In the genomic region with DNA sequence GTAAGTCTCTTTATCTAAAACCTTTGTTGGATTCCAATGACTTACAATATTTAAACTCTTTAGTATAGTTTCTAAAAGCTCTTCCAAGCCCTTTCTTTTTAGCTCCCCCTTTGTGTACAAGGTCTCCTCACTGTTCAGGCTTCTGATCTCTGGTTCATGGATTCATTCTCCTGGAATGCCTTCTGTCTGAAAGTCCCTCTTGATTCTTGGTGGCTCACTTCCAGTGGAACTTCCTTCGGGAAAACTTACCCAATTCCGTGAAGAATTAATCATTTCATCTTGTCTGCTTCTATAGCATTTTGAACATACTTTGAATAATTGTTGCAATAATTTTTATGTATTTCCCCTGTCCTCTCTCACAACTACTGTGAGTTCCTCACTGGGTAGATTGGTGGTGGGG, we compare ENCODE assay signal across 22 cellular contexts. TPM values are rescaled to one million over a fixed set of nuclear protein-coding genes. Genes with fewer than 3 reads are reported as not detected.
DNase-seq lines count a peak whose midpoint lies in the region; ATAC-seq and TF ChIP-seq lines count a peak whose summit lies in the region.
"Had no signal": no experiment of that assay in that cellular context is flagged by ENCODE, and none has a peak within 500 bp of the region (broad histone marks: within the 10 kb centered on the region; RNA-seq: fewer than 3 reads in every experiment).

No MANE protein-coding gene starts in this region.

- H3K4me1 ChIP-seq in OCI-LY1 (ENCODE audit: insufficient read depth, low read length, severe bottlenecking) (peaks cover 66% of the 10 kb centered on the region), osteoblast (ENCODE audit: insufficient read depth, low read length) (peaks cover 9% of the 10 kb centered on the region)

- ATAC-seq in left cardiac atrium = no peak
- ATAC-seq: activated naive CD4-positive, alpha-beta T cell treated with anti-CD3 and anti-CD28 coated beads, Interleukin-2, amount 50 U/mL, for 72 hours; K562 had no signal

- TF ChIP-seq POLR2A in lower leg skin (IDR thresholded peaks at IDR 0.05) = no peak

- H3K4me2 ChIP-seq in OCI-LY1 (ENCODE audit: low read length) (peak overlapping the region; percentile 77), osteoblast (ENCODE audit: insufficient read depth, low read length) (peak overlapping the region; percentile 59)

- peak overlapping the region; percentile 87 for H3K4me3 ChIP-seq in OCI-LY1 (ENCODE audit: low read depth, low read length, poor library complexity, severe bottlenecking)
- peak overlapping the region; percentile 14 for H3K4me3 ChIP-seq in osteoblast (ENCODE audit: insufficient read depth, low read length)
- H3K4me3 ChIP-seq in dorsolateral prefrontal cortex = peak overlapping the region in 1 of 59 donors; percentile 65
- H3K4me3 ChIP-seq in lower leg skin (ENCODE audit: low read depth, poor library complexity, severe bottlenecking) = no peak overlapping the region
- H3K4me3 ChIP-seq: K562 had no signal

- H3K79me2 ChIP-seq in OCI-LY1 (ENCODE audit: insufficient read depth, low read length) (peaks cover 80% of the 10 kb centered on the region), osteoblast (ENCODE audit: insufficient read depth, low read length) (no peaks in the 10 kb centered on the region)

- H3K9ac ChIP-seq in OCI-LY1 (ENCODE audit: low read length) = peak overlapping the region; percentile 93

- H3K27ac ChIP-seq in OCI-LY1 (ENCODE audit: low read depth, low read length, poor library complexity, severe bottlenecking) (peak overlapping the region; percentile 94), osteoblast (ENCODE audit: low read depth, low read length) (no peak overlapping the region), dorsolateral prefrontal cortex (no peak overlapping the region)
- H3K27ac ChIP-seq: esophagus muscularis mucosa, HL-60 had no signal

- H3K9me2 ChIP-seq in OCI-LY1 (ENCODE audit: low read depth, low read length) = no peaks in the 10 kb centered on the region

- DNase-seq in COLO829 (ENCODE audit: low spot score) = peak; percentile 36
- DNase-seq in fibroblast of gingiva (ENCODE audit: low read depth) = peak; percentile 75
- peak; percentile 80 for DNase-seq in osteoblast (ENCODE audit: insufficient read length, low spot score, missing footprints)
- no peak for DNase-seq in dorsolateral prefrontal cortex
- no peak for DNase-seq in NCI-H1105 treated with DMSO at 0.1 percent for 48 hours (lab: John Stamatoyannopoulos, UW)
- no peak for DNase-seq in left cardiac atrium
- DNase-seq in lower leg skin (ENCODE audit: low spot score in 2 of 2) = no peak
- DNase-seq: activated CD4-positive, alpha-beta memory T cell treated with anti-CD3 and anti-CD28 coated beads for 36 hours; activated T-cell treated with anti-CD3 and anti-CD28 coated beads, Interleukin-2, amount 50 U/mL, for 48 hours; effector CD4-positive, alpha-beta T cell; GF-D8; kidney glomerular epithelial cell; midbrain; NCI-H1092 treated with DMSO at 0.1 percent for 48 hours; NCI-H774; stimulated activated CD4-positive, alpha-beta T cell treated with anti-CD3 and anti-CD28 coated beads, Interleukin-2, amount 100 ng/mL, for 24 hours had no signal

- H3K36me3 ChIP-seq in OCI-LY1 (ENCODE audit: insufficient read depth, low read length) = peaks cover 32% of the 10 kb centered on the region
- H3K36me3 ChIP-seq in osteoblast (ENCODE audit: insufficient read depth, low read length) = no peaks in the 10 kb centered on the region
- H3K36me3 ChIP-seq: esophagus muscularis mucosa, right atrium auricular region had no signal

- H3K9me3 ChIP-seq in OCI-LY1 (ENCODE audit: low read length) (no peaks in the 10 kb centered on the region), osteoblast (ENCODE audit: low read depth, low read length) (no peaks in the 10 kb centered on the region)
- H3K9me3 ChIP-seq: esophagus muscularis mucosa, right atrium auricular region had no signal

- 41 to 44% methylated on average over 2 of the region's 2 CpGs for WGBS in lower leg skin, 2 donors

- intact Hi-C loops in dorsolateral prefrontal cortex (cut with DNase I) (loop anchor here in 1 of 2 donors (5.0 kb wide), 1 partner anchor 194 kb away; no protein-coding TSS in a partner anchor), left cardiac atrium (cut with DNase I) (loop anchor here in 1 of 2 donors (5.0 to 10.0 kb wide), 2 partner anchors 44 to 266 kb away; no protein-coding TSS in a partner anchor), lower leg skin (cut with DNase I; ENCODE audit: low total_unique reads) (no loop called here)

- H3K27me3 ChIP-seq in OCI-LY1 (ENCODE audit: insufficient read depth, low read length) (no peaks in the 10 kb centered on the region), osteoblast (ENCODE audit: insufficient read depth, low read length) (no peaks in the 10 kb centered on the region), dorsolateral prefrontal cortex (peaks cover 0 to 30% (median 6%) of the 10 kb centered on the region in 45 donors)
- H3K27me3 ChIP-seq: right atrium auricular region had no signal

- TF ChIP-seq CTCF in OCI-LY1 (IDR thresholded peaks at IDR 0.05; ENCODE audit: low read length) (no peak), osteoblast (IDR thresholded peaks at IDR 0.05; ENCODE audit: extremely low read depth, low read depth, low read length) (no peak), dorsolateral prefrontal cortex (IDR thresholded peaks at IDR 0.05 in 54 of 56, conservative IDR thresholded peaks at IDR 0.05 in 2 of 56; ENCODE audit: low read depth in 1 of 56, partially characterized antibody in 56 of 56) (no peak), lower leg skin (IDR thresholded peaks at IDR 0.05) (no peak)

- H4K20me1 ChIP-seq in OCI-LY1 (ENCODE audit: insufficient read depth, low read length) (no peaks in the 10 kb centered on the region), osteoblast (ENCODE audit: insufficient read depth, low read length) (no peaks in the 10 kb centered on the region)

- H3F3A ChIP-seq in OCI-LY1 (ENCODE audit: insufficient read depth, low read length) = 0 out of 2 replicates have a peak, but pooled peaks cover 5% of the 10 kb centered on the region

- no peak overlapping the region for H2AFZ ChIP-seq in OCI-LY1 (ENCODE audit: low read length)
- peak overlapping the region; percentile 14 for H2AFZ ChIP-seq in osteoblast (ENCODE audit: low read length)

RNA-seq across cellular contexts. Expression of a gene that starts 3.6 kb away (rescaled TPM):
- 52.5 and 81.3 TPM in 2 replicates for total RNA-seq in osteoblast
- total RNA-seq in dorsolateral prefrontal cortex = 10 to 100 TPM in 119 of 120 experiments, 1 to 10 TPM in 1; 7.6 to 37.1 (median 18.6) TPM
- total RNA-seq in left cardiac atrium = 10 to 100 TPM; 30.2 to 38.3 TPM
- 10 to 100 TPM; 13.1 to 58.4 (median 24.0) TPM for total RNA-seq in lower leg skin
- total RNA-seq: activated CD4-positive, alpha-beta memory T cell treated with anti-CD3 and anti-CD28 coated beads for 36 hours; activated naive CD4-positive, alpha-beta T cell treated with anti-CD3 and anti-CD28 coated beads, Interleukin-2, amount 50 U/mL, for 72 hours had no signal

Comparison
In these comparisons a context has a peak if more than half of its experiments do, and no peak if none do; other contexts are left out.
1. DNase-seq: peak in COLO829 (single experiment), fibroblast of gingiva (single experiment) and osteoblast (single experiment); none in dorsolateral prefrontal cortex (0 of 10), NCI-H1105 treated with DMSO at 0.1 percent for 48 hours (single experiment), left cardiac atrium (single experiment) and lower leg skin (0 of 2).